In genomic region chr7:139598642-139599041, GRCh38 we compare ENCODE assay signal across 13 cellular contexts.
DNase-seq lines count a peak whose midpoint lies in the region; ATAC-seq and TF ChIP-seq lines count a peak whose summit lies in the region.
"Had no signal": no experiment of that assay in that cellular context is flagged by ENCODE, and none has a peak within 500 bp of the region (broad histone marks: within the 10 kb centered on the region; RNA-seq: fewer than 3 reads in every experiment).

No MANE protein-coding gene starts in this region.

- H3K9me3 ChIP-seq in suprapubic skin, result no peaks in the 10 kb centered on the region
- H3K9me3 ChIP-seq: ascending aorta had no signal

- no peaks in the 10 kb centered on the region for H3K27me3 ChIP-seq in suprapubic skin
- H3K27me3 ChIP-seq: ascending aorta had no signal

- H3K4me1 ChIP-seq in suprapubic skin, result no peaks in the 10 kb centered on the region
- H3K4me1 ChIP-seq: ascending aorta had no signal

- no peak overlapping the region for H3K4me3 Mint-ChIP-seq in activated CD8-positive, alpha-beta T cell treated with anti-CD3 and anti-CD28 coated beads, Interleukin-2, amount 10 ng/mL, durations not matched to agents 7 days and 5 days
- H3K4me3 Mint-ChIP-seq: IgD-negative memory B cell had no signal

- H3K27ac ChIP-seq in substantia nigra (ENCODE audit: low read depth, low read length, poor library complexity, severe bottlenecking), result peak overlapping the region; percentile 1
- H3K27ac ChIP-seq in suprapubic skin, result no peak overlapping the region
- H3K27ac ChIP-seq: ascending aorta, SK-N-MC, skin epidermis had no signal

- no peak overlapping the region for H3K27ac Mint-ChIP-seq in activated CD8-positive, alpha-beta T cell treated with anti-CD3 and anti-CD28 coated beads, Interleukin-2, amount 10 ng/mL, durations not matched to agents 7 days and 5 days
- H3K27ac Mint-ChIP-seq: IgD-negative memory B cell had no signal

- intact Hi-C loops in left cardiac atrium (cut with DNase I), result no loop called here

- H3K4me1 Mint-ChIP-seq in activated CD8-positive, alpha-beta T cell treated with anti-CD3 and anti-CD28 coated beads, Interleukin-2, amount 10 ng/mL, durations not matched to agents 7 days and 5 days (ENCODE audit: low read depth), result no peaks in the 10 kb centered on the region
- H3K4me1 Mint-ChIP-seq: IgD-negative memory B cell had no signal

- no peak overlapping the region for H3K4me3 ChIP-seq in suprapubic skin
- H3K4me3 ChIP-seq: ascending aorta, SK-N-MC, skin epidermis had no signal

- peaks cover 63% of the 10 kb centered on the region for H3K36me3 ChIP-seq in suprapubic skin

- no peaks in the 10 kb centered on the region for H3K27me3 Mint-ChIP-seq in activated CD8-positive, alpha-beta T cell treated with anti-CD3 and anti-CD28 coated beads, Interleukin-2, amount 10 ng/mL, durations not matched to agents 7 days and 5 days (ENCODE audit: low read depth)
- H3K27me3 Mint-ChIP-seq: IgD-negative memory B cell had no signal

- CTCF ChIA-PET in activated CD8-positive, alpha-beta T cell treated with anti-CD3 and anti-CD28 coated beads, Interleukin-2, amount 10 ng/mL, durations not matched to agents 7 days and 5 days (lab: Charles Lee), result interaction anchor here (0.6 to 1.0 kb wide), 3 partner anchors 14 to 155 kb away, joined by 3 read pairs; no protein-coding TSS in a partner anchor

- no peak for TF ChIP-seq POLR2A in suprapubic skin (IDR thresholded peaks at IDR 0.05)

- peaks cover 21% of the 10 kb centered on the region for H3K36me3 Mint-ChIP-seq in activated CD8-positive, alpha-beta T cell treated with anti-CD3 and anti-CD28 coated beads, Interleukin-2, amount 10 ng/mL, durations not matched to agents 7 days and 5 days (ENCODE audit: low read depth)

- TF ChIP-seq CTCF in suprapubic skin (IDR thresholded peaks at IDR 0.05), result no peak

- ATAC-seq in left cardiac atrium (peak; percentile 76 to 80), HG03342 (IDR thresholded peaks at IDR 0.05; ENCODE audit: unreplicated experiment) (no peak)
- ATAC-seq in activated CD8-positive, alpha-beta T cell treated with anti-CD3 and anti-CD28 coated beads, Interleukin-2, amount 10 ng/mL, durations not matched to agents 7 days and 5 days, result no peak

- 81% methylated on average over 1 of the region's 1 CpG for WGBS in suprapubic skin

- POLR2A ChIA-PET in activated CD8-positive, alpha-beta T cell treated with anti-CD3 and anti-CD28 coated beads, Interleukin-2, amount 10 ng/mL, durations not matched to agents 7 days and 5 days (lab: Charles Lee), result no interaction called here

- no peak for TF ChIP-seq EP300 in suprapubic skin (IDR thresholded peaks at IDR 0.05)

- no peaks in the 10 kb centered on the region for H3K9me3 Mint-ChIP-seq in activated CD8-positive, alpha-beta T cell treated with anti-CD3 and anti-CD28 coated beads, Interleukin-2, amount 10 ng/mL, durations not matched to agents 7 days and 5 days (ENCODE audit: insufficient read depth)
- H3K9me3 Mint-ChIP-seq: IgD-negative memory B cell had no signal

- peak; percentile 20 for DNase-seq in activated CD8-positive, alpha-beta memory T cell treated with anti-CD3 and anti-CD28 coated beads, Interleukin-2, amount 50 U/mL, for 48 hours
- DNase-seq in activated CD8-positive, alpha-beta memory T cell treated with anti-CD3 and anti-CD28 coated beads for 24 hours, result no peak
- peak; percentile 2 for DNase-seq in NCI-H748 treated with DMSO at 0.1 percent for 48 hours (lab: John Stamatoyannopoulos, UW)
- no peak for DNase-seq in left cardiac atrium
- DNase-seq in substantia nigra (lab: John Stamatoyannopoulos, UW), result peak in 7 of 49 donors; percentile 9 to 39 (median 13)
- DNase-seq in activated CD8-positive, alpha-beta T cell treated with anti-CD3 and anti-CD28 coated beads, Interleukin-2, amount 10 ng/mL, durations not matched to agents 7 days and 5 days, result no peak
- no peak for DNase-seq in suprapubic skin (ENCODE audit: low spot score in 2 of 2)
- DNase-seq: NCI-H526 had no signal

Comparison
In these comparisons a context has a peak if more than half of its experiments do, and no peak if none do; other contexts are left out.
1. DNase-seq: peak in activated CD8-positive, alpha-beta memory T cell treated with anti-CD3 and anti-CD28 coated beads, Interleukin-2, amount 50 U/mL, for 48 hours (single experiment) and NCI-H748 treated with DMSO at 0.1 percent for 48 hours (single experiment); none in activated CD8-positive, alpha-beta memory T cell treated with anti-CD3 and anti-CD28 coated beads for 24 hours (single experiment), left cardiac atrium (single experiment), activated CD8-positive, alpha-beta T cell treated with anti-CD3 and anti-CD28 coated beads, Interleukin-2, amount 10 ng/mL, durations not matched to agents 7 days and 5 days (single experiment) and suprapubic skin (0 of 2).
2. ATAC-seq: peak in left cardiac atrium (2 of 2); none in HG03342 (single experiment) and activated CD8-positive, alpha-beta T cell treated with anti-CD3 and anti-CD28 coated beads, Interleukin-2, amount 10 ng/mL, durations not matched to agents 7 days and 5 days (single experiment).